In genomic region chr12:132162508-132163031, GRCh38 we compare ENCODE assay signal across 9 cellular contexts. TPM values are rescaled to one million over a fixed set of nuclear protein-coding genes. Genes with fewer than 3 reads are reported as not detected.
DNase-seq lines count a peak whose midpoint lies in the region; ATAC-seq and TF ChIP-seq lines count a peak whose summit lies in the region.
"Had no signal": no experiment of that assay in that cellular context is flagged by ENCODE, and none has a peak within 500 bp of the region (broad histone marks: within the 10 kb centered on the region; RNA-seq: fewer than 3 reads in every experiment).

No MANE protein-coding gene starts in this region.

- H3F3A ChIP-seq in neural progenitor cell (ENCODE audit: low read depth): peaks cover 13% of the 10 kb centered on the region
- peaks cover 11% of the 10 kb centered on the region; the same call in 1 of the 2 replicates for H3F3A ChIP-seq in PC-9 (ENCODE audit: insufficient read depth, low read depth)

- intact Hi-C loops in PC-9 (cut with micrococcal nuclease; ENCODE audit: unreplicated experiment): no loop called here

- H3K27me3 ChIP-seq in SJSA1 (replicated peaks) (no peaks in the 10 kb centered on the region), neural progenitor cell (peaks cover 34% of the 10 kb centered on the region), PC-9 (ENCODE audit: insufficient read depth, low read depth) (no peaks in the 10 kb centered on the region)

- H3K9ac ChIP-seq in neural progenitor cell: no peak overlapping the region

- H3K4me1 ChIP-seq in SJSA1 (replicated peaks) (peaks cover 15% of the 10 kb centered on the region), neural progenitor cell (no peaks in the 10 kb centered on the region), PC-9 (replicated peaks; ENCODE audit: insufficient read depth) (no peaks in the 10 kb centered on the region)

- H3K4me3 Mint-ChIP-seq in activated CD4-positive, alpha-beta T cell treated with anti-CD3 and anti-CD28 coated beads, Interleukin-2, amount 10 ng/mL, durations not matched to agents 7 days and 5 days: peak overlapping the region; percentile 26
- H3K4me3 Mint-ChIP-seq in neural progenitor cell: no peak overlapping the region

- no peak overlapping the region for H3K27ac Mint-ChIP-seq in activated CD4-positive, alpha-beta T cell treated with anti-CD3 and anti-CD28 coated beads, Interleukin-2, amount 10 ng/mL, durations not matched to agents 7 days and 5 days
- no peak overlapping the region for H3K27ac Mint-ChIP-seq in neural progenitor cell

- no peak overlapping the region for H3K4me2 ChIP-seq in neural progenitor cell
- H3K4me2 ChIP-seq in PC-9: no peak overlapping the region

- H3K79me2 ChIP-seq in neural progenitor cell (ENCODE audit: low read depth) (no peaks in the 10 kb centered on the region), PC-9 (ENCODE audit: low read depth) (no peaks in the 10 kb centered on the region)

- no TSS peak for BruUV-seq in PC-9 (replicated peaks; lab: Mats Ljungman, UMichigan)

- POLR2A ChIA-PET in activated CD4-positive, alpha-beta T cell treated with anti-CD3 and anti-CD28 coated beads, Interleukin-2, amount 10 ng/mL, durations not matched to agents 7 days and 5 days (lab: Charles Lee): no interaction called here
- POLR2A ChIA-PET in PC-9 (lab: Charles Lee; ENCODE audit: unreplicated experiment): interaction anchor here (0.7 to 0.9 kb wide), 2 partner anchors 45 to 251 kb away, joined by 4 to 7 read pairs; no protein-coding TSS in a partner anchor

- CTCF ChIA-PET in activated CD4-positive, alpha-beta T cell treated with anti-CD3 and anti-CD28 coated beads, Interleukin-2, amount 10 ng/mL, durations not matched to agents 7 days and 5 days (lab: Charles Lee): interaction anchor here (0.7 to 3.0 kb wide), 4 partner anchors 9 to 156 kb away, joined by 3 to 14 read pairs (median 4); no protein-coding TSS in a partner anchor
- CTCF ChIA-PET in PC-9 (lab: Charles Lee): no interaction called here

- no peak for ATAC-seq in HG02840 (IDR thresholded peaks at IDR 0.05; ENCODE audit: low FRiP score, unreplicated experiment)

- no peaks in the 10 kb centered on the region for H3K36me3 Mint-ChIP-seq in activated CD4-positive, alpha-beta T cell treated with anti-CD3 and anti-CD28 coated beads, Interleukin-2, amount 10 ng/mL, durations not matched to agents 7 days and 5 days (ENCODE audit: low read depth)
- no peaks in the 10 kb centered on the region for H3K36me3 Mint-ChIP-seq in neural progenitor cell

- H3K9me3 ChIP-seq in SJSA1 (replicated peaks) (no peaks in the 10 kb centered on the region), neural progenitor cell (ENCODE audit: low read depth) (no peaks in the 10 kb centered on the region), PC-9 (ENCODE audit: insufficient read depth, low read depth) (no peaks in the 10 kb centered on the region)

- H2AFZ ChIP-seq in neural progenitor cell (replicated peaks) (no peak overlapping the region), PC-9 (no peak overlapping the region)

- peaks cover 18% of the 10 kb centered on the region for H3K4me1 Mint-ChIP-seq in activated CD4-positive, alpha-beta T cell treated with anti-CD3 and anti-CD28 coated beads, Interleukin-2, amount 10 ng/mL, durations not matched to agents 7 days and 5 days
- no peaks in the 10 kb centered on the region for H3K4me1 Mint-ChIP-seq in neural progenitor cell

- no peaks in the 10 kb centered on the region for H3K27me3 Mint-ChIP-seq in activated CD4-positive, alpha-beta T cell treated with anti-CD3 and anti-CD28 coated beads, Interleukin-2, amount 10 ng/mL, durations not matched to agents 7 days and 5 days
- H3K27me3 Mint-ChIP-seq in neural progenitor cell (ENCODE audit: insufficient read depth, low read depth): peaks cover 10% of the 10 kb centered on the region

- TF ChIP-seq CTCF in foreskin fibroblast (IDR thresholded peaks at IDR 0.05; ENCODE audit: low read depth, low read length): no peak
- TF ChIP-seq CTCF in neural progenitor cell (IDR thresholded peaks at IDR 0.05): no peak
- no peak for TF ChIP-seq CTCF in PC-9 (conservative IDR thresholded peaks at IDR 0.05)

- DNase-seq in activated CD4-positive, alpha-beta T cell treated with anti-CD3 and anti-CD28 coated beads, Interleukin-2, amount 10 ng/mL, durations not matched to agents 7 days and 5 days: peak; percentile 30
- DNase-seq in activated CD4-positive, alpha-beta T cell treated with anti-CD3 and anti-CD28 coated beads for 48 hours: no peak
- DNase-seq in SJSA1 (ENCODE audit: low read depth in 1 of 2, low spot score in 2 of 2) (peak; percentile 68 to 70), foreskin fibroblast (peak; percentile 67 to 79), superior temporal gyrus (ENCODE audit: extremely low spot score) (peak; percentile 25), neural progenitor cell (ENCODE audit: low spot score) (no peak), PC-9 (no peak)

- H3K4me3 ChIP-seq in SJSA1: no peak overlapping the region
- no peak overlapping the region for H3K4me3 ChIP-seq in foreskin fibroblast (ENCODE audit: low read depth in 1 of 2, low read length in 2 of 2)
- no peak overlapping the region for H3K4me3 ChIP-seq in neural progenitor cell
- no peak overlapping the region for H3K4me3 ChIP-seq in PC-9

- H4K20me1 ChIP-seq in neural progenitor cell (ENCODE audit: low read depth) (peaks cover 4% of the 10 kb centered on the region), PC-9 (ENCODE audit: insufficient read depth) (no peaks in the 10 kb centered on the region; the same call in 1 of the 2 replicates)

- H3K9me3 Mint-ChIP-seq in activated CD4-positive, alpha-beta T cell treated with anti-CD3 and anti-CD28 coated beads, Interleukin-2, amount 10 ng/mL, durations not matched to agents 7 days and 5 days: peaks cover 8% of the 10 kb centered on the region
- peaks cover 1% of the 10 kb centered on the region for H3K9me3 Mint-ChIP-seq in neural progenitor cell

- H3K9me2 ChIP-seq in PC-9 (ENCODE audit: insufficient read depth): no peaks in the 10 kb centered on the region

- no peak overlapping the region for H3K27ac ChIP-seq in SJSA1
- H3K27ac ChIP-seq in neural progenitor cell: no peak overlapping the region
- no peak overlapping the region for H3K27ac ChIP-seq in PC-9
- H3K27ac ChIP-seq: epithelial cell of prostate had no signal

- no peaks in the 10 kb centered on the region for H3K36me3 ChIP-seq in SJSA1
- no peaks in the 10 kb centered on the region for H3K36me3 ChIP-seq in neural progenitor cell
- H3K36me3 ChIP-seq in PC-9 (ENCODE audit: low read depth): peaks cover 5% of the 10 kb centered on the region

RNA-seq across cellular contexts. Expression of gene NOC4L, which starts 18.3 kb away (rescaled TPM):
- 10 to 100 TPM; 28.9 to 32.4 TPM for total RNA-seq in activated CD4-positive, alpha-beta T cell treated with anti-CD3 and anti-CD28 coated beads, Interleukin-2, amount 10 ng/mL, durations not matched to agents 7 days and 5 days
- 10.1 and 11.9 TPM in 2 replicates for total RNA-seq in SJSA1 (2014; rRNA removed; shearing (Covaris generic))
- total RNA-seq in neural progenitor cell (ENCODE audit: low replicate concordance) (3.5 and 12.1 TPM in 2 replicates), PC-9 (2021) (24.1 and 27.1 TPM in 2 replicates)

RNA-seq across cellular contexts. Expression of gene DDX51, which starts 18.5 kb away (rescaled TPM):
- total RNA-seq in activated CD4-positive, alpha-beta T cell treated with anti-CD3 and anti-CD28 coated beads, Interleukin-2, amount 10 ng/mL, durations not matched to agents 7 days and 5 days: 10 to 100 TPM; 25.2 to 27.5 TPM
- total RNA-seq in SJSA1 (2014; rRNA removed; shearing (Covaris generic)): 8.9 and 11.8 TPM in 2 replicates
- total RNA-seq in neural progenitor cell (ENCODE audit: low replicate concordance) (8.5 and 15.5 TPM in 2 replicates), PC-9 (2021) (16.2 and 19.7 TPM in 2 replicates)

Comparison
In these comparisons a context has a peak if more than half of its experiments do, and no peak if none do; other contexts are left out.
1. DNase-seq: peak in activated CD4-positive, alpha-beta T cell treated with anti-CD3 and anti-CD28 coated beads, Interleukin-2, amount 10 ng/mL, durations not matched to agents 7 days and 5 days (single experiment), SJSA1 (2 of 2), foreskin fibroblast (2 of 2) and superior temporal gyrus (single experiment); none in activated CD4-positive, alpha-beta T cell treated with anti-CD3 and anti-CD28 coated beads for 48 hours (single experiment), neural progenitor cell (single experiment) and PC-9 (0 of 2).